In the genomic region with DNA sequence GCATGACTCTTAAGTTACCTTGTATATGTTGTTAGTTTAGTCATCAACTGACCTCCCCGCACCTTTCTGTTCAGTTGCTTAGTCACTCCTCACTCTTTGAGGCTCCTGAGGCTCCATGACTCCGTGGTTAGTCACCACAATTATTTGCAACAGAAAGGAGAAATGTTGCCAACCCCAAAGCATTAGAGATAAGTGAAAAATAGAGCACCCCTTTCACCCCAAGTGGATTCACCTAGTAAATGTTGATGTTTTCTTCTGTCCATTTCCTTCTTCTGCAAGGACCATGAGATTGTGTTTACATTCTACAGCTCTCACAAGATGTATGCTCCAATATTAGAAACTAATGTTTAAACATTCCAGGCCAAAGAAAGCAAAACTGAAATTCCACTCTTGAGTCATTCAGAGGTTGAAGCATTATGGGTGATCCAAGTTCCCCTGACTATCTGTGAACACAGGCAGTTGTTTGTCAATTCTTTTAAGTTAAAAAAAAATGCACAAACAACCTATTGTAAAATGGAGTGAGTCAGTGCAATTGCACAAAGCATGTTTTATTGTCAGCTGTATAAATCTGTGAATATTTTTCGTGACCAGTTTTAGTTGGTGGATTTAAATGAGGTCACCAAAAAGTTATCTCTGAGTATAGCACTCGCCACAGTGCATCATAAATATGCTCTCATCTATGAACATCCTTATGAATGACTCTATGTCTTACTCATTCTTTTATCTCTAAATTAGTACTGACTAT, we compare ENCODE assay signal across 8 cellular contexts.
DNase-seq lines count a peak whose midpoint lies in the region; ATAC-seq and TF ChIP-seq lines count a peak whose summit lies in the region.

No MANE protein-coding gene starts in this region.

- DNase-seq in AG08396 (ENCODE audit: low spot score), result peak; percentile 68
- DNase-seq in LoVo (ENCODE audit: low spot score), result peak; percentile 71
- DNase-seq in fibroblast of peridontal ligament (ENCODE audit: extremely low read depth), result peak; percentile 85
- no peak for DNase-seq in upper lobe of right lung
- no peak for DNase-seq in activated CD4-positive, alpha-beta T cell treated with anti-CD3 and anti-CD28 coated beads for 1 hour
- DNase-seq in AML-193 (lab: John Stamatoyannopoulos, UW), result no peak
- DNase-seq in NCI-H146 (lab: John Stamatoyannopoulos, UW), result no peak

- no peaks in the 10 kb centered on the region for H3K9me3 ChIP-seq in upper lobe of right lung

- H3K36me3 ChIP-seq in upper lobe of right lung, result no peaks in the 10 kb centered on the region

- intact Hi-C loops in upper lobe of right lung (cut with DNase I), result no loop called here

- no peak for TF ChIP-seq CTCF in upper lobe of right lung (IDR thresholded peaks at IDR 0.05)

- H3K27me3 ChIP-seq in upper lobe of right lung, result no peaks in the 10 kb centered on the region

- peak; percentile 87 for ATAC-seq in GM21619 (IDR thresholded peaks at IDR 0.05; ENCODE audit: unreplicated experiment)
- peak; percentile 52 for ATAC-seq in upper lobe of right lung

- no peak overlapping the region for H3K27ac ChIP-seq in upper lobe of right lung

- no peak overlapping the region for H3K4me3 ChIP-seq in upper lobe of right lung

- H3K4me1 ChIP-seq in upper lobe of right lung, result no peaks in the 10 kb centered on the region

Comparison
In these comparisons a context has a peak if more than half of its experiments do, and no peak if none do; other contexts are left out.
1. DNase-seq: peak in AG08396 (single experiment), LoVo (single experiment) and fibroblast of peridontal ligament (single experiment); none in upper lobe of right lung (single experiment), activated CD4-positive, alpha-beta T cell treated with anti-CD3 and anti-CD28 coated beads for 1 hour (single experiment), AML-193 (0 of 2) and NCI-H146 (single experiment).